21 cellular contexts compared by ENCODE assay signal in genomic region chr5:107618233-107618632, GRCh38. TPM values are rescaled to one million over a fixed set of nuclear protein-coding genes. Genes with fewer than 3 reads are reported as not detected.
DNase-seq lines count a peak whose midpoint lies in the region; ATAC-seq and TF ChIP-seq lines count a peak whose summit lies in the region.
"Had no signal": no experiment of that assay in that cellular context is flagged by ENCODE, and none has a peak within 500 bp of the region (broad histone marks: within the 10 kb centered on the region; RNA-seq: fewer than 3 reads in every experiment).

No MANE protein-coding gene starts in this region.

- H3K27me3 ChIP-seq in left ventricle myocardium inferior (ENCODE audit: low read depth) = no peaks in the 10 kb centered on the region
- H3K27me3 ChIP-seq: ascending aorta, colonic mucosa, gastrocnemius medialis had no signal

- H3K27me3 Mint-ChIP-seq in Calu3 (ENCODE audit: unreplicated experiment) = no peaks in the 10 kb centered on the region

- H3K4me3 Mint-ChIP-seq in Calu3 (ENCODE audit: low read depth, unreplicated experiment) = no peak overlapping the region
- H3K4me3 Mint-ChIP-seq: CD14-positive monocyte, T-cell had no signal

- TF ChIP-seq CTCF in left ventricle myocardium inferior (IDR thresholded peaks at IDR 0.05; ENCODE audit: borderline replicate concordance) = no peak
- TF ChIP-seq CTCF in retinal pigment epithelial cell (conservative IDR thresholded peaks at IDR 0.05; ENCODE audit: low read depth, low read length) = no peak
- no peak for TF ChIP-seq CTCF in Calu3 (IDR thresholded peaks at IDR 0.05; ENCODE audit: unreplicated experiment)

- H3K4me3 ChIP-seq in left ventricle myocardium inferior (no peak overlapping the region), retinal pigment epithelial cell (ENCODE audit: low read length) (no peak overlapping the region)
- H3K4me3 ChIP-seq: ascending aorta, colonic mucosa, gastrocnemius medialis, K562, mucosa of descending colon had no signal

- no peak overlapping the region for H3K27ac Mint-ChIP-seq in Calu3 (ENCODE audit: unreplicated experiment)
- H3K27ac Mint-ChIP-seq: CD14-positive monocyte, T-cell had no signal

- H3K36me3 Mint-ChIP-seq in Calu3 (ENCODE audit: insufficient read depth, unreplicated experiment) = peaks cover 25% of the 10 kb centered on the region
- H3K36me3 Mint-ChIP-seq: CD14-positive monocyte, T-cell had no signal

- in situ Hi-C loops in SK-MEL-5 (cut with HindIII; ENCODE audit: low pct_unique_long_range_greater_than_20kb, low sequenced_read_pairs) = no loop called here

- intact Hi-C loops in left ventricle myocardium superior (cut with micrococcal nuclease) = no loop called here
- intact Hi-C loops in left ventricle myocardium inferior (cut with micrococcal nuclease) = no loop called here
- intact Hi-C loops in Calu3 (cut with micrococcal nuclease; ENCODE audit: unreplicated experiment) = loop anchor here (5.0 kb wide), 1 partner anchor 34 kb away; no protein-coding TSS in a partner anchor
- intact Hi-C loops in left colon (cut with DNase I, micrococcal nuclease) = no loop called here

- no peaks in the 10 kb centered on the region for H3K9me3 Mint-ChIP-seq in Calu3 (ENCODE audit: low read depth, unreplicated experiment)
- H3K9me3 Mint-ChIP-seq: T-cell had no signal

- BruUV-seq in Calu3 (replicated peaks; lab: Mats Ljungman, UMichigan) = no TSS peak

- H3K4me1 ChIP-seq in left ventricle myocardium inferior = peaks cover 30% of the 10 kb centered on the region
- H3K4me1 ChIP-seq: colonic mucosa, gastrocnemius medialis had no signal

- ATAC-seq in left ventricle myocardium superior (peak; percentile 57), left colon (no peak)
- ATAC-seq: gastrocnemius medialis, K562, mucosa of descending colon, T-cell had no signal

- H3K9me3 ChIP-seq in left ventricle myocardium inferior (replicated peaks) = no peaks in the 10 kb centered on the region
- H3K9me3 ChIP-seq: ascending aorta, colonic mucosa, gastrocnemius medialis, mucosa of descending colon had no signal

- H3K27ac ChIP-seq in left ventricle myocardium inferior (replicated peaks) = no peak overlapping the region
- H3K27ac ChIP-seq: ascending aorta, colonic mucosa, gastrocnemius medialis had no signal

- DNase-seq in left ventricle myocardium superior = no peak
- no peak for DNase-seq in left ventricle myocardium inferior
- peak; percentile 44 for DNase-seq in SK-MEL-5 (ENCODE audit: low read depth, low spot score)
- DNase-seq in fibroblast of gingiva (ENCODE audit: low read depth) = peak; percentile 32
- DNase-seq in retinal pigment epithelial cell (ENCODE audit: low read depth) = peak; percentile 59
- no peak for DNase-seq in Calu3
- DNase-seq in left colon = no peak
- no peak for DNase-seq in NCI-H2029 (lab: John Stamatoyannopoulos, UW)
- DNase-seq: activated naive CD4-positive, alpha-beta T cell treated with Interleukin-2 at 50 U/mL for 16 hours; colonic mucosa; DMS153; gastrocnemius medialis; mucosa of descending colon; NCI-H187 treated with DMSO at 0.1 percent for 48 hours; NK-92 treated with Interleukin-12 subunit alpha and Interleukin-12 subunit beta, amount 100 ng/mL, for 24 hours; RPMI8226; stimulated activated CD4-positive, alpha-beta T cell treated with anti-CD3 and anti-CD28 coated beads, Interleukin-12 subunit alpha, Interleukin-12 subunit beta, amount 100 ng/mL, for 4 hours; T-cell had no signal

- H3K4me1 Mint-ChIP-seq in Calu3 (ENCODE audit: low read depth, unreplicated experiment) = peaks cover 73% of the 10 kb centered on the region
- H3K4me1 Mint-ChIP-seq: CD14-positive monocyte, T-cell had no signal

- CTCF ChIA-PET in Calu3 (lab: Charles Lee) = no interaction called here

- no peaks in the 10 kb centered on the region for H3K36me3 ChIP-seq in left ventricle myocardium inferior
- H3K36me3 ChIP-seq: ascending aorta, colonic mucosa, gastrocnemius medialis had no signal

RNA-seq across cellular contexts. Expression of gene EFNA5, which starts 52.5 kb away (rescaled TPM):
- total RNA-seq in left ventricle myocardium superior (36.4 TPM), left ventricle myocardium inferior (28.2 TPM), Calu3 (2022) (172 and 216 TPM in 2 replicates), left colon (10 to 100 TPM; 10.4 to 19.1 TPM)
- 1.6 and 2.1 TPM in 2 replicates for total RNA-seq in SK-MEL-5 (2014; rRNA removed; shearing (Covaris generic))
- 5.6 and 15.3 TPM in 2 replicates for polyA plus RNA-seq in SK-MEL-5 (2015; cell fraction: cytosol; rRNA removed)
- 3.5 and 20.6 TPM in 2 replicates for polyA plus RNA-seq in SK-MEL-5 (2015; cell fraction: nucleus; rRNA removed)
- total RNA-seq: K562 had no signal
- polyA plus RNA-seq: CD14-positive monocyte had no signal

Comparison
In these comparisons a context has a peak if more than half of its experiments do, and no peak if none do; other contexts are left out.
1. DNase-seq: peak in SK-MEL-5 (single experiment), fibroblast of gingiva (single experiment) and retinal pigment epithelial cell (single experiment); none in left ventricle myocardium superior (single experiment), left ventricle myocardium inferior (single experiment), Calu3 (single experiment), left colon (0 of 2) and NCI-H2029 (single experiment).